ENCODE assay signal across 16 cellular contexts in genomic region chr3:65028024-65028423, GRCh38.
DNase-seq lines count a peak whose midpoint lies in the region; FAIRE-seq and TF ChIP-seq lines count a peak whose summit lies in the region.
"Had no signal": no experiment of that assay in that cellular context is flagged by ENCODE, and none has a peak within 500 bp of the region (broad histone marks: within the 10 kb centered on the region; RNA-seq: fewer than 3 reads in every experiment).

No MANE protein-coding gene starts in this region.

- FAIRE-seq in H1 (lab: Jason Lieb, UNC), result no peak
- FAIRE-seq: D721Med, G401.6, H54 had no signal

- H4K91ac ChIP-seq in H1 (replicated peaks; ENCODE audit: insufficient read length, low read length), result no peak overlapping the region

- no peak overlapping the region for H3K14ac ChIP-seq in H1 (ENCODE audit: insufficient read length)

- H3K4me3 ChIP-seq in HUES48 (ENCODE audit: low read depth, low read length) (no peak overlapping the region), H1 (ENCODE audit: extremely low read depth in 1 of 4, insufficient read depth in 2 of 4, low read depth in 3 of 4, low read length in 4 of 4) (no peak overlapping the region), mesendoderm (ENCODE audit: low read length) (no peak overlapping the region)

- H3K56ac ChIP-seq in H1 (replicated peaks; ENCODE audit: insufficient read length, low read depth, low read length), result no peak overlapping the region
- H3K56ac ChIP-seq in mesendoderm (ENCODE audit: low read length), result no peak overlapping the region

- no peaks in the 10 kb centered on the region for H3K36me3 ChIP-seq in HUES48 (ENCODE audit: control insufficient read depth, insufficient read depth, low read length)
- no peaks in the 10 kb centered on the region for H3K36me3 ChIP-seq in H1 (ENCODE audit: control insufficient read depth in 2 of 4, insufficient read depth in 4 of 4, low read length in 3 of 4)
- H3K36me3 ChIP-seq in mesendoderm (ENCODE audit: control insufficient read depth, insufficient read depth, low read length), result no peaks in the 10 kb centered on the region
- H3K36me3 ChIP-seq: BE2C had no signal

- H2BK5ac ChIP-seq in H1 (ENCODE audit: low read depth, low read length), result no peak overlapping the region; the same call in 1 of the 2 replicates
- no peak overlapping the region for H2BK5ac ChIP-seq in mesendoderm (ENCODE audit: low read length)

- CTCF ChIA-PET in H1 (lab: Charles Lee; ENCODE audit: partially characterized antibody), result interaction anchor here (0.8 to 7.8 kb wide), 4 partner anchors 9 to 496 kb away, joined by 3 to 64 read pairs (median 3); no protein-coding TSS in a partner anchor

- H3K4me1 ChIP-seq in HUES48 (ENCODE audit: control insufficient read depth, insufficient read depth, low read length) (peaks cover 20% of the 10 kb centered on the region), H1 (replicated peaks in 1 of 4; ENCODE audit: control insufficient read depth in 3 of 4, insufficient read depth in 4 of 4, low read length in 3 of 4) (peaks cover 0 to 3% (median 1%) of the 10 kb centered on the region in 4 experiments; a peak in 4 of 7 replicates), mesendoderm (ENCODE audit: control insufficient read depth, low read depth, low read length) (peaks cover 1% of the 10 kb centered on the region)
- H3K4me1 ChIP-seq: BE2C had no signal

- H2AK5ac ChIP-seq in H1 (ENCODE audit: low read depth, low read length) (no peak overlapping the region), mesendoderm (ENCODE audit: low read length) (no peak overlapping the region)

- H2BK12ac ChIP-seq in H1 (ENCODE audit: low read depth, low read length), result no peak overlapping the region

- no peak for TF ChIP-seq RAD21 in H1 (IDR thresholded peaks at IDR 0.05 in 1 of 2, conservative IDR thresholded peaks at IDR 0.05 in 1 of 2; ENCODE audit: low read depth in 2 of 2, low read length in 2 of 2)

- no peak overlapping the region for H4K5ac ChIP-seq in H1 (ENCODE audit: insufficient read length, low read depth, low read length)
- H4K5ac ChIP-seq in mesendoderm (ENCODE audit: low read length), result no peak overlapping the region

- no peak for TF ChIP-seq POLR2A in H1 (IDR thresholded peaks at IDR 0.05; ENCODE audit: control extremely low read depth in 1 of 2, low read depth in 2 of 2, low read length in 2 of 2)

- H3K4ac ChIP-seq in H1 (replicated peaks; ENCODE audit: insufficient read length, low read depth, low read length) (no peak overlapping the region), mesendoderm (ENCODE audit: low read depth, low read length) (no peak overlapping the region)

- H3K27me3 ChIP-seq in HUES48 (ENCODE audit: control insufficient read depth, insufficient read depth, low read length), result no peaks in the 10 kb centered on the region
- no peaks in the 10 kb centered on the region for H3K27me3 ChIP-seq in H1 (replicated peaks in 1 of 4; ENCODE audit: control insufficient read depth in 3 of 4, extremely low read depth in 1 of 4, insufficient read depth in 3 of 4, low read length in 3 of 4)
- no peaks in the 10 kb centered on the region for H3K27me3 ChIP-seq in mesendoderm (ENCODE audit: insufficient read depth, low read length, poor library complexity)
- H3K27me3 ChIP-seq: BE2C had no signal

- H3K18ac ChIP-seq in H1 (ENCODE audit: extremely low read depth, low read length) (peak overlapping the region; percentile 21; the same call in 1 of the 2 replicates), mesendoderm (ENCODE audit: low read length) (peak overlapping the region; percentile 64)

- no peak for DNase-seq in H1 (ENCODE audit: low read depth in 1 of 2, low spot score in 2 of 2)
- DNase-seq in mesendoderm, result no peak
- no peak for DNase-seq in KBM-7
- DNase-seq in stimulated activated CD4-positive, alpha-beta T cell treated with anti-CD3 and anti-CD28 coated beads, Interleukin-4, amount 100 ng/mL, for 1 hour, result no peak
- DNase-seq in D341Med (ENCODE audit: low spot score), result no peak
- DNase-seq: BE2C; C1 segment of cervical spinal cord; CD4-positive, CD25-positive, alpha-beta regulatory T cell; CD8-positive, alpha-beta memory T cell; COR-L47; HFFc6; Karpas-422 had no signal

- in situ Hi-C loops in KBM-7 (cut with MboI; ENCODE audit: low pct_unique_long_range_greater_than_20kb, low sequenced_read_pairs), result no loop called here

- H3K23ac ChIP-seq in H1 (ENCODE audit: insufficient read length) (no peak overlapping the region), mesendoderm (ENCODE audit: low read length) (no peak overlapping the region)

- 83% methylated on average over 2 of the region's 2 CpGs; no CpG with 5 or more reads in 1 of the 2 experiments for WGBS in H1 (ENCODE audit: extremely low coverage in 1 of 2, insufficient coverage in 1 of 2, insufficient read length in 1 of 2, insufficient replicate concordance in 2 of 2, low coverage in 1 of 2, low lambda C conversion rate in 2 of 2, missing lambda C conversion rate in 1 of 2), 2 experiments
- WGBS in mesendoderm (ENCODE audit: extremely low coverage, insufficient coverage, low lambda C conversion rate), result no CpG with 5 or more reads among the region's 2 CpGs

- no peaks in the 10 kb centered on the region for H4K20me1 ChIP-seq in H1 (replicated peaks in 1 of 2; ENCODE audit: control insufficient read depth in 1 of 2, insufficient read depth in 2 of 2, low read length in 2 of 2)

- H3K27ac ChIP-seq in HUES48 (ENCODE audit: low read depth, low read length) (peak overlapping the region; percentile 32), H1 (ENCODE audit: low read depth, low read length) (peak overlapping the region; percentile 29; the same call in 1 of the 2 replicates), mesendoderm (ENCODE audit: low read depth, low read length) (no peak overlapping the region)

- H2BK120ac ChIP-seq in H1 (replicated peaks; ENCODE audit: low read depth, low read length) (peak overlapping the region; percentile 50), mesendoderm (ENCODE audit: low read depth, low read length) (no peak overlapping the region)

- H3K79me2 ChIP-seq in H1 (ENCODE audit: control insufficient read depth in 1 of 2, insufficient read depth in 2 of 2, low read length in 2 of 2), result no peaks in the 10 kb centered on the region
- H3K79me2 ChIP-seq in mesendoderm (ENCODE audit: control insufficient read depth, insufficient read depth, low read length), result no peaks in the 10 kb centered on the region

- H2BK15ac ChIP-seq in H1 (ENCODE audit: low read length) (no peak overlapping the region), mesendoderm (replicated peaks; ENCODE audit: low read depth) (no peak overlapping the region)

- no peak overlapping the region for H2BK20ac ChIP-seq in H1 (ENCODE audit: low read length)

- POLR2A ChIA-PET in H1 (lab: Charles Lee; ENCODE audit: partially characterized antibody), result interaction anchor here (0.6 to 0.7 kb wide), 2 partner anchors 275 to 412 kb away, joined by 3 to 4 read pairs; no protein-coding TSS in a partner anchor

- H3K9ac ChIP-seq in HUES48 (ENCODE audit: low read depth, low read length), result no peak overlapping the region
- H3K9ac ChIP-seq in H1 (replicated peaks in 1 of 4; ENCODE audit: extremely low read depth in 1 of 4, low read depth in 3 of 4, low read length in 3 of 4), result no peak overlapping the region
- H3K9ac ChIP-seq in mesendoderm (ENCODE audit: low read length), result no peak overlapping the region

- H4K8ac ChIP-seq in H1 (ENCODE audit: extremely low read depth, insufficient read depth, low read length) (no peak overlapping the region), mesendoderm (ENCODE audit: low read depth, low read length) (no peak overlapping the region)

- no peaks in the 10 kb centered on the region for H3K79me1 ChIP-seq in H1 (ENCODE audit: low read depth, low read length)
- H3K79me1 ChIP-seq in mesendoderm (ENCODE audit: low read length), result no peaks in the 10 kb centered on the region

- TF ChIP-seq CTCF in H1 (IDR thresholded peaks at IDR 0.05; ENCODE audit: control extremely low read depth in 1 of 3, insufficient read depth in 1 of 3, low read depth in 1 of 3, low read length in 3 of 3), result no peak

- no peak overlapping the region for H2AFZ ChIP-seq in H1 (ENCODE audit: low read length)

- H3K4me2 ChIP-seq in H1 (ENCODE audit: insufficient read depth in 1 of 2, low read depth in 2 of 2, low read length in 2 of 2) (0 out of 4 replicates have a peak overlapping the region, but pooled peaks of 1 of the 2 experiments have one; percentile 16), mesendoderm (ENCODE audit: low read length) (no peak overlapping the region)

- no peaks in the 10 kb centered on the region for H3K23me2 ChIP-seq in H1 (ENCODE audit: low read depth, low read length)

- H3K9me3 ChIP-seq in HUES48 (ENCODE audit: control insufficient read depth, insufficient read depth, low read length) (no peaks in the 10 kb centered on the region), H1 (ENCODE audit: insufficient read depth in 2 of 2, low read depth in 1 of 2, low read length in 1 of 2) (no peaks in the 10 kb centered on the region)
- H3K9me3 ChIP-seq: BE2C had no signal

- no peak for TF ChIP-seq EP300 in H1 (IDR thresholded peaks at IDR 0.05; ENCODE audit: borderline replicate concordance in 1 of 2, low read depth in 2 of 2, low read length in 2 of 2)

TF ChIP-seq in H1, 55 proteins besides CTCF, POLR2A, EP300 and RAD21:
- no peak for TF ChIP-seq POLR2AphosphoS5 (IDR thresholded peaks at IDR 0.05; ENCODE audit: low read depth, low read length)
- TF ChIP-seq TCF12 (IDR thresholded peaks at IDR 0.05; ENCODE audit: low read depth, low read length), result 0 out of 2 replicates have a peak, but pooled peaks have one; percentile 43
